In genomic region chr5:137960141-137960540, GRCh38 we compare ENCODE assay signal across 18 cellular contexts.
DNase-seq lines count a peak whose midpoint lies in the region; ATAC-seq and TF ChIP-seq lines count a peak whose summit lies in the region.
"Had no signal": no experiment of that assay in that cellular context is flagged by ENCODE, and none has a peak within 500 bp of the region (broad histone marks: within the 10 kb centered on the region; RNA-seq: fewer than 3 reads in every experiment).

No MANE protein-coding gene starts in this region.

- CTCF ChIA-PET in CD8-positive, alpha-beta T cell (lab: Charles Lee), result no interaction called here
- CTCF ChIA-PET in Panc1 (lab: Charles Lee), result no interaction called here
- CTCF ChIA-PET in MCF 10A (lab: Yijun Ruan, JAX), result no interaction called here

- H3K27ac ChIP-seq in CD8-positive, alpha-beta T cell (ENCODE audit: low read depth, low read length), result no peak overlapping the region
- H3K27ac ChIP-seq in Panc1 (ENCODE audit: low read length) (no peak overlapping the region), dorsolateral prefrontal cortex (peak overlapping the region in 31 of 59 donors; percentile 0 to 67 (median 31))
- H3K27ac ChIP-seq: Peyer's patch, SJCRH30 had no signal

- H3K27ac Mint-ChIP-seq in CD8-positive, alpha-beta T cell, result peak overlapping the region; percentile 9
- peak overlapping the region; percentile 73 for H3K27ac Mint-ChIP-seq in memory B cell
- H3K27ac Mint-ChIP-seq in MCF 10A (ENCODE audit: low read depth, unreplicated experiment), result no peak overlapping the region
- H3K27ac Mint-ChIP-seq: IgD-negative memory B cell had no signal

- no peak for ATAC-seq in CD8-positive, alpha-beta T cell
- ATAC-seq in Panc1 (no peak), memory B cell (ENCODE audit: low read depth) (no peak), GM21515 (IDR thresholded peaks at IDR 0.05; ENCODE audit: unreplicated experiment) (no peak)

- intact Hi-C loops in CD8-positive, alpha-beta T cell (cut with DNase I, micrococcal nuclease), result loop anchor here in 1 of 2 experiments (10.0 kb wide), 1 partner anchor 205 kb away; no protein-coding TSS in a partner anchor
- intact Hi-C loops in Panc1 (cut with micrococcal nuclease; ENCODE audit: unreplicated experiment), result no loop called here
- intact Hi-C loops in dorsolateral prefrontal cortex (cut with DNase I), result no loop called here
- intact Hi-C loops in MCF 10A (cut with micrococcal nuclease), result no loop called here

- H3K36me3 ChIP-seq in CD8-positive, alpha-beta T cell (ENCODE audit: insufficient read depth, low read length), result peaks cover 30% of the 10 kb centered on the region
- H3K36me3 ChIP-seq in Panc1 (ENCODE audit: control insufficient read depth, insufficient read depth, low read length), result peaks cover 18% of the 10 kb centered on the region

- no peaks in the 10 kb centered on the region for H3K9me3 Mint-ChIP-seq in CD8-positive, alpha-beta T cell
- H3K9me3 Mint-ChIP-seq in memory B cell (no peaks in the 10 kb centered on the region), MCF 10A (ENCODE audit: unreplicated experiment) (no peaks in the 10 kb centered on the region)
- H3K9me3 Mint-ChIP-seq: IgD-negative memory B cell had no signal

- no peak for DNase-seq in CD8-positive, alpha-beta T cell
- DNase-seq in Panc1 (ENCODE audit: low read depth, low spot score) (no peak), dorsolateral prefrontal cortex (peak in 1 of 10 donors; percentile 30), memory B cell (ENCODE audit: low spot score in 2 of 2) (no peak), NCI-H2196 treated with DMSO at 0.1 percent for 48 hours (lab: John Stamatoyannopoulos, UW; ENCODE audit: unreplicated experiment) (no peak), MCF 10A (ENCODE audit: unreplicated experiment) (no peak), mucosa of gallbladder (ENCODE audit: low spot score) (no peak)
- DNase-seq: BE2C, NCI-H1417 treated with DMSO at 0.1 percent for 48 hours, NCI-H187 treated with DMSO at 0.1 percent for 48 hours, NCI-H2107, NCI-H2227 treated with DMSO at 0.1 percent for 48 hours, NCI-H510A, NCI-H82, Peyer's patch, SJCRH30 had no signal

- no peaks in the 10 kb centered on the region for H3K27me3 ChIP-seq in CD8-positive, alpha-beta T cell (ENCODE audit: insufficient read depth, low read length)
- H3K27me3 ChIP-seq in Panc1 (ENCODE audit: control insufficient read depth, insufficient read depth, low read length) (no peaks in the 10 kb centered on the region), dorsolateral prefrontal cortex (no peaks in the 10 kb centered on the region)
- H3K27me3 ChIP-seq: BE2C, Peyer's patch, SJCRH30 had no signal

- no peaks in the 10 kb centered on the region for H3K9me3 ChIP-seq in CD8-positive, alpha-beta T cell (ENCODE audit: low read length)
- no peaks in the 10 kb centered on the region for H3K9me3 ChIP-seq in Panc1 (ENCODE audit: control insufficient read depth, insufficient read depth, low read depth, low read length)
- H3K9me3 ChIP-seq: BE2C, Peyer's patch, SJCRH30 had no signal

- POLR2A ChIA-PET in CD8-positive, alpha-beta T cell (lab: Charles Lee), result interaction anchor here (1.0 to 1.8 kb wide), 2 partner anchors 13 to 71 kb away, joined by 3 to 4 read pairs; partner anchors contain the start of gene PKD2L2
- POLR2A ChIA-PET in Panc1 (lab: Charles Lee) (no interaction called here), MCF 10A (lab: Yijun Ruan, JAX) (interaction anchor here (1.5 kb wide), 1 partner anchor 8 kb away, joined by 4 read pairs; no protein-coding TSS in a partner anchor)

- no peak for TF ChIP-seq CTCF in CD8-positive, alpha-beta T cell (IDR thresholded peaks at IDR 0.05)
- TF ChIP-seq CTCF in Panc1 (IDR thresholded peaks at IDR 0.05) (no peak), dorsolateral prefrontal cortex (IDR thresholded peaks at IDR 0.05 in 54 of 56, conservative IDR thresholded peaks at IDR 0.05 in 2 of 56; ENCODE audit: low read depth in 1 of 56, partially characterized antibody in 56 of 56) (no peak), MCF 10A (IDR thresholded peaks at IDR 0.05; ENCODE audit: unreplicated experiment) (no peak)

- no peaks in the 10 kb centered on the region for H3K27me3 Mint-ChIP-seq in CD8-positive, alpha-beta T cell (ENCODE audit: low read depth)
- H3K27me3 Mint-ChIP-seq in memory B cell (no peaks in the 10 kb centered on the region), MCF 10A (ENCODE audit: insufficient read depth, unreplicated experiment) (no peaks in the 10 kb centered on the region)
- H3K27me3 Mint-ChIP-seq: IgD-negative memory B cell had no signal

- no peak overlapping the region for H3K4me3 Mint-ChIP-seq in CD8-positive, alpha-beta T cell
- H3K4me3 Mint-ChIP-seq in memory B cell (no peak overlapping the region), MCF 10A (ENCODE audit: unreplicated experiment) (no peak overlapping the region)
- H3K4me3 Mint-ChIP-seq: IgD-negative memory B cell had no signal

- H3K4me3 ChIP-seq in CD8-positive, alpha-beta T cell (ENCODE audit: low read depth, low read length), result no peak overlapping the region
- H3K4me3 ChIP-seq in Panc1 (ENCODE audit: low read depth in 2 of 2, low read length in 2 of 2), result no peak overlapping the region
- H3K4me3 ChIP-seq in dorsolateral prefrontal cortex, result no peak overlapping the region
- H3K4me3 ChIP-seq: Peyer's patch, SJCRH30 had no signal

- BruUV-seq in Panc1 (replicated peaks; lab: Mats Ljungman, UMichigan) (TSS peak; percentile 6), MCF 10A (replicated peaks; lab: Mats Ljungman, UMichigan) (no TSS peak)

- H3K4me1 ChIP-seq in CD8-positive, alpha-beta T cell (ENCODE audit: insufficient read depth, low read length), result no peaks in the 10 kb centered on the region
- no peaks in the 10 kb centered on the region for H3K4me1 ChIP-seq in Panc1 (ENCODE audit: control insufficient read depth, insufficient read depth, low read length)
- H3K4me1 ChIP-seq: BE2C, Peyer's patch, SJCRH30 had no signal

- in situ Hi-C loops in Panc1 (cut with HindIII; ENCODE audit: low pct_unique_long_range_greater_than_20kb, low sequenced_read_pairs), result no loop called here

- H3K36me3 Mint-ChIP-seq in CD8-positive, alpha-beta T cell, result peaks cover 78% of the 10 kb centered on the region
- H3K36me3 Mint-ChIP-seq in memory B cell, result peaks cover 22% of the 10 kb centered on the region
- peaks cover 52% of the 10 kb centered on the region for H3K36me3 Mint-ChIP-seq in MCF 10A (ENCODE audit: insufficient read depth, unreplicated experiment)

- peaks cover 9% of the 10 kb centered on the region for H3K4me1 Mint-ChIP-seq in CD8-positive, alpha-beta T cell (ENCODE audit: low read depth)
- peaks cover 2% of the 10 kb centered on the region for H3K4me1 Mint-ChIP-seq in memory B cell
- H3K4me1 Mint-ChIP-seq in MCF 10A (ENCODE audit: insufficient read depth, unreplicated experiment), result no peaks in the 10 kb centered on the region

Comparison
In these comparisons a context has a peak if more than half of its experiments do, and no peak if none do; other contexts are left out.
1. H3K27ac ChIP-seq: peak in dorsolateral prefrontal cortex (31 of 59); none in CD8-positive, alpha-beta T cell (single experiment) and Panc1 (single experiment).